Comparison of ENCODE assay signal across 1 cellular context in the genomic region with DNA sequence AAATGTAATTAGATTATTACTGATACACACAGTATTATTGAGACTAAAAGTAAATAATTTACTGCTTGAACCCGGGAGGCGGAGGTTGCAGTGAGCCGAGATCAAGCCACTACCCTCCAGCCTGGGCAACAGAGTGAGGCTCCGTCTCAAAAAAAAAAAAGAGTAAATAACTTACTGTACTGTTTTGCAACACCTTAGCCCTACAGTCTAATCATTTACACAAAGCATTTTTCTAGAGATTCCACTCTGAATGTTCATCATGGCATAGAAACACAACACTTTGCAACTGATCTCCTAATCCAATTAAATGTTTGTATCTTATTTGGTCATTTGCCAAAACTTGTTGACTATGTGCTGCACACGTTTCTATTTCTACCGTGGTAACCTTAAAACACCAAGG.
TF ChIP-seq lines count a peak whose summit lies in the region.

No MANE protein-coding gene starts in this region.

TF ChIP-seq in GM23338, 12 proteins besides CTCF, POLR2A, EP300 and RAD21:
- TF ChIP-seq, protein P1, sequence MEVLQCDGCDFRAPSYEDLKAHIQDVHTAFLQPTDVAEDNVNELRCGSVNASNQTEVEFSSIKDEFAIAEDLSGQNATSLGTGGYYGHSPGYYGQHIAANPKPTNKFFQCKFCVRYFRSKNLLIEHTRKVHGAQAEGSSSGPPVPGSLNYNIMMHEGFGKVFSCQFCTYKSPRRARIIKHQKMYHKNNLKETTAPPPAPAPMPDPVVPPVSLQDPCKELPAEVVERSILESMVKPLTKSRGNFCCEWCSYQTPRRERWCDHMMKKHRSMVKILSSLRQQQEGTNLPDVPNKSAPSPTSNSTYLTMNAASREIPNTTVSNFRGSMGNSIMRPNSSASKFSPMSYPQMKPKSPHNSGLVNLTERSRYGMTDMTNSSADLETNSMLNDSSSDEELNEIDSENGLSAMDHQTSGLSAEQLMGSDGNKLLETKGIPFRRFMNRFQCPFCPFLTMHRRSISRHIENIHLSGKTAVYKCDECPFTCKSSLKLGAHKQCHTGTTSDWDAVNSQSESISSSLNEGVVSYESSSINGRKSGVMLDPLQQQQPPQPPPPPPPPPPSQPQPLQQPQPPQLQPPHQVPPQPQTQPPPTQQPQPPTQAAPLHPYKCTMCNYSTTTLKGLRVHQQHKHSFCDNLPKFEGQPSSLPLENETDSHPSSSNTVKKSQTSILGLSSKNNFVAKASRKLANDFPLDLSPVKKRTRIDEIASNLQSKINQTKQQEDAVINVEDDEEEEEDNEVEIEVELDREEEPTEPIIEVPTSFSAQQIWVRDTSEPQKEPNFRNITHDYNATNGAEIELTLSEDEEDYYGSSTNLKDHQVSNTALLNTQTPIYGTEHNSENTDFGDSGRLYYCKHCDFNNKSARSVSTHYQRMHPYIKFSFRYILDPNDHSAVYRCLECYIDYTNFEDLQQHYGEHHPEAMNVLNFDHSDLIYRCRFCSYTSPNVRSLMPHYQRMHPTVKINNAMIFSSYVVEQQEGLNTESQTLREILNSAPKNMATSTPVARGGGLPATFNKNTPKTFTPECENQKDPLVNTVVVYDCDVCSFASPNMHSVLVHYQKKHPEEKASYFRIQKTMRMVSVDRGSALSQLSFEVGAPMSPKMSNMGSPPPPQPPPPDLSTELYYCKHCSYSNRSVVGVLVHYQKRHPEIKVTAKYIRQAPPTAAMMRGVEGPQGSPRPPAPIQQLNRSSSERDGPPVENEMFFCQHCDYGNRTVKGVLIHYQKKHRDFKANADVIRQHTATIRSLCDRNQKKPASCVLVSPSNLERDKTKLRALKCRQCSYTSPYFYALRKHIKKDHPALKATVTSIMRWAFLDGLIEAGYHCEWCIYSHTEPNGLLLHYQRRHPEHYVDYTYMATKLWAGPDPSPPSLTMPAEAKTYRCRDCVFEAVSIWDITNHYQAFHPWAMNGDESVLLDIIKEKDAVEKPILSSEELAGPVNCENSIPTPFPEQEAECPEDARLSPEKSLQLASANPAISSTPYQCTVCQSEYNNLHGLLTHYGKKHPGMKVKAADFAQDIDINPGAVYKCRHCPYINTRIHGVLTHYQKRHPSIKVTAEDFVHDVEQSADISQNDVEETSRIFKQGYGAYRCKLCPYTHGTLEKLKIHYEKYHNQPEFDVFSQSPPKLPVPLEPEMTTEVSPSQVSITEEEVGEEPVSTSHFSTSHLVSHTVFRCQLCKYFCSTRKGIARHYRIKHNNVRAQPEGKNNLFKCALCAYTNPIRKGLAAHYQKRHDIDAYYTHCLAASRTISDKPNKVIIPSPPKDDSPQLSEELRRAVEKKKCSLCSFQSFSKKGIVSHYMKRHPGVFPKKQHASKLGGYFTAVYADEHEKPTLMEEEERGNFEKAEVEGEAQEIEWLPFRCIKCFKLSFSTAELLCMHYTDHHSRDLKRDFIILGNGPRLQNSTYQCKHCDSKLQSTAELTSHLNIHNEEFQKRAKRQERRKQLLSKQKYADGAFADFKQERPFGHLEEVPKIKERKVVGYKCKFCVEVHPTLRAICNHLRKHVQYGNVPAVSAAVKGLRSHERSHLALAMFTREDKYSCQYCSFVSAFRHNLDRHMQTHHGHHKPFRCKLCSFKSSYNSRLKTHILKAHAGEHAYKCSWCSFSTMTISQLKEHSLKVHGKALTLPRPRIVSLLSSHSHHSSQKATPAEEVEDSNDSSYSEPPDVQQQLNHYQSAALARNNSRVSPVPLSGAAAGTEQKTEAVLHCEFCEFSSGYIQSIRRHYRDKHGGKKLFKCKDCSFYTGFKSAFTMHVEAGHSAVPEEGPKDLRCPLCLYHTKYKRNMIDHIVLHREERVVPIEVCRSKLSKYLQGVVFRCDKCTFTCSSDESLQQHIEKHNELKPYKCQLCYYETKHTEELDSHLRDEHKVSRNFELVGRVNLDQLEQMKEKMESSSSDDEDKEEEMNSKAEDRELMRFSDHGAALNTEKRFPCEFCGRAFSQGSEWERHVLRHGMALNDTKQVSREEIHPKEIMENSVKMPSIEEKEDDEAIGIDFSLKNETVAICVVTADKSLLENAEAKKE (CRISPR knock-in tag; IDR thresholded peaks at IDR 0.05): no peak
- TF ChIP-seq STAT1 (IDR thresholded peaks at IDR 0.05; ENCODE audit: unreplicated experiment) (no peak), EZH2 (IDR thresholded peaks at IDR 0.05; ENCODE audit: low read depth, unreplicated experiment) (no peak), ZNF114 (CRISPR knock-in tag; IDR thresholded peaks at IDR 0.05) (no peak), EZH2phosphoT487 (IDR thresholded peaks at IDR 0.05; ENCODE audit: unreplicated experiment) (no peak), CREB1 (CRISPR knock-in tag; IDR thresholded peaks at IDR 0.05; ENCODE audit: low read depth) (no peak), JUNB (IDR thresholded peaks at IDR 0.05; ENCODE audit: unreplicated experiment) (no peak), ZNF331 (CRISPR knock-in tag; IDR thresholded peaks at IDR 0.05; ENCODE audit: low read depth) (no peak), NANOG (IDR thresholded peaks at IDR 0.05; ENCODE audit: borderline replicate concordance) (no peak), POLR2AphosphoS5 (IDR thresholded peaks at IDR 0.05; ENCODE audit: low read depth) (no peak)
- TF ChIP-seq, protein P2, sequence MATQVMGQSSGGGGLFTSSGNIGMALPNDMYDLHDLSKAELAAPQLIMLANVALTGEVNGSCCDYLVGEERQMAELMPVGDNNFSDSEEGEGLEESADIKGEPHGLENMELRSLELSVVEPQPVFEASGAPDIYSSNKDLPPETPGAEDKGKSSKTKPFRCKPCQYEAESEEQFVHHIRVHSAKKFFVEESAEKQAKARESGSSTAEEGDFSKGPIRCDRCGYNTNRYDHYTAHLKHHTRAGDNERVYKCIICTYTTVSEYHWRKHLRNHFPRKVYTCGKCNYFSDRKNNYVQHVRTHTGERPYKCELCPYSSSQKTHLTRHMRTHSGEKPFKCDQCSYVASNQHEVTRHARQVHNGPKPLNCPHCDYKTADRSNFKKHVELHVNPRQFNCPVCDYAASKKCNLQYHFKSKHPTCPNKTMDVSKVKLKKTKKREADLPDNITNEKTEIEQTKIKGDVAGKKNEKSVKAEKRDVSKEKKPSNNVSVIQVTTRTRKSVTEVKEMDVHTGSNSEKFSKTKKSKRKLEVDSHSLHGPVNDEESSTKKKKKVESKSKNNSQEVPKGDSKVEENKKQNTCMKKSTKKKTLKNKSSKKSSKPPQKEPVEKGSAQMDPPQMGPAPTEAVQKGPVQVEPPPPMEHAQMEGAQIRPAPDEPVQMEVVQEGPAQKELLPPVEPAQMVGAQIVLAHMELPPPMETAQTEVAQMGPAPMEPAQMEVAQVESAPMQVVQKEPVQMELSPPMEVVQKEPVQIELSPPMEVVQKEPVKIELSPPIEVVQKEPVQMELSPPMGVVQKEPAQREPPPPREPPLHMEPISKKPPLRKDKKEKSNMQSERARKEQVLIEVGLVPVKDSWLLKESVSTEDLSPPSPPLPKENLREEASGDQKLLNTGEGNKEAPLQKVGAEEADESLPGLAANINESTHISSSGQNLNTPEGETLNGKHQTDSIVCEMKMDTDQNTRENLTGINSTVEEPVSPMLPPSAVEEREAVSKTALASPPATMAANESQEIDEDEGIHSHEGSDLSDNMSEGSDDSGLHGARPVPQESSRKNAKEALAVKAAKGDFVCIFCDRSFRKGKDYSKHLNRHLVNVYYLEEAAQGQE (IDR thresholded peaks at IDR 0.05; ENCODE audit: unreplicated experiment): no peak
- TF ChIP-seq, protein P3, sequence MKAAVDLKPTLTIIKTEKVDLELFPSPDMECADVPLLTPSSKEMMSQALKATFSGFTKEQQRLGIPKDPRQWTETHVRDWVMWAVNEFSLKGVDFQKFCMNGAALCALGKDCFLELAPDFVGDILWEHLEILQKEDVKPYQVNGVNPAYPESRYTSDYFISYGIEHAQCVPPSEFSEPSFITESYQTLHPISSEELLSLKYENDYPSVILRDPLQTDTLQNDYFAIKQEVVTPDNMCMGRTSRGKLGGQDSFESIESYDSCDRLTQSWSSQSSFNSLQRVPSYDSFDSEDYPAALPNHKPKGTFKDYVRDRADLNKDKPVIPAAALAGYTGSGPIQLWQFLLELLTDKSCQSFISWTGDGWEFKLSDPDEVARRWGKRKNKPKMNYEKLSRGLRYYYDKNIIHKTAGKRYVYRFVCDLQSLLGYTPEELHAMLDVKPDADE (IDR thresholded peaks at IDR 0.05): no peak
